25 cellular contexts compared by ENCODE assay signal in the genomic region with DNA sequence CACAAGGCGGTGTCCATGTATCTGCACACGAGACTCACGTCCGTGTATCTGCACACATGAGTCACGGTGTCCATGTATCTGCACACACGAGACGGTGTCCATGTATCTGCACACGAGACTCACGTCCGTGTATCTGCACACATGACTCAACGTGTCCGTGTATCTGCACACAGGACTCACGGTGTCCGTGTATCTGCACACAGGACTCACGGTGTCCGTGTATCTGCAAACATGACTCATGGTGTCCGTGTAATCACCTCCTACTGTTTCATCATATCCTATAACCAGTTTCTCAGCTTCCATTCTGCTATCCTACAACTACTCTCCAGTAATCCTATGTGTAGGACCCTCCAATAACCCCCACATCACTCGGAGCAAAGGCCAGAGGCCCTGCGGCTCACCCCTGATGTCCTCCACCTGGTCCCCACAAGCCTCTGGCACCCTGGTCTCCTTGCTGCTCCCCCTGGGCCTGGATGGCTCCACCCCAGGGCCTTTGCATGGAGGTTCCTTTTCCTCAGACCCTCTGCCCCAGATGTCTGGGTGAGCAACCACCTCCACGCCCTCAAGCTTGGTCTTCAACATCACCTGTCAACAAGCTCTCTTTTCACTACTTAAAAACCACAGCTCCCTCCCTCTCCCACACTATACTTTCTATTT. TPM values are rescaled to one million over a fixed set of nuclear protein-coding genes. Genes with fewer than 3 reads are reported as not detected.
A peak's percentile ranks its signal among the peaks of the same experiment; 100 is the strongest.
DNase-seq lines count a peak whose midpoint lies in the region; ATAC-seq, FAIRE-seq and TF ChIP-seq lines count a peak whose summit lies in the region.
"Had no signal": no experiment of that assay in that cellular context is flagged by ENCODE, and none has a peak within 500 bp of the region (broad histone marks: within the 10 kb centered on the region; RNA-seq: fewer than 3 reads in every experiment).

No MANE protein-coding gene starts in this region.

- H4K20me1 ChIP-seq in PC-9 (ENCODE audit: insufficient read depth): no peaks in the 10 kb centered on the region

- H3K4me3 ChIP-seq in left ventricle myocardium inferior (no peak overlapping the region), PC-9 (no peak overlapping the region), epithelial cell of esophagus (ENCODE audit: low read length) (no peak overlapping the region)
- H3K4me3 ChIP-seq: colonic mucosa had no signal

- H3K4me2 ChIP-seq in PC-9: peak overlapping the region; percentile 42

- BruUV-seq in PC-9 (replicated peaks; lab: Mats Ljungman, UMichigan): no TSS peak

- H3K9me3 ChIP-seq in left ventricle myocardium inferior (replicated peaks): no peaks in the 10 kb centered on the region
- no peaks in the 10 kb centered on the region for H3K9me3 ChIP-seq in PC-9 (ENCODE audit: insufficient read depth, low read depth)
- H3K9me3 ChIP-seq: colonic mucosa had no signal

- H3K9me2 ChIP-seq in PC-9 (ENCODE audit: insufficient read depth): no peaks in the 10 kb centered on the region

- H3K27ac ChIP-seq in left ventricle myocardium inferior (replicated peaks) (no peak overlapping the region), PC-9 (no peak overlapping the region)
- H3K27ac ChIP-seq: C4-2B, colonic mucosa had no signal

- no peaks in the 10 kb centered on the region for H3K79me2 ChIP-seq in PC-9 (ENCODE audit: low read depth)

- FAIRE-seq in urothelium cell line (lab: Jason Lieb, UNC): peak; percentile 99

- no peak for ATAC-seq in Right ventricle myocardium inferior
- ATAC-seq: activated CD8-positive, alpha-beta memory T cell treated with anti-CD3 and anti-CD28 coated beads, Interleukin-2, amount 10 ng/mL, durations not matched to agents 7 days and 5 days; naive thymus-derived CD4-positive, alpha-beta T cell; right cardiac atrium had no signal

- intact Hi-C loops in Right ventricle myocardium inferior (cut with DNase I) (no loop called here), left ventricle myocardium inferior (cut with micrococcal nuclease) (no loop called here), PC-9 (cut with micrococcal nuclease; ENCODE audit: unreplicated experiment) (no loop called here)

- DNase-seq in Right ventricle myocardium inferior (ENCODE audit: missing footprints) (peak; percentile 11), left ventricle myocardium inferior (no peak), PC-9 (no peak), epithelial cell of esophagus (ENCODE audit: low read depth) (peak; percentile 51), urothelium cell line (ENCODE audit: low spot score) (no peak), foreskin melanocyte (no peak), occipital lobe (lab: John Stamatoyannopoulos, UW) (no peak), A172 (ENCODE audit: low spot score) (no peak)
- DNase-seq: activated CD4-positive, alpha-beta T cell treated with anti-CD3 and anti-CD28 coated beads, Interleukin-2, amount 10 ng/mL, durations not matched to agents 24 days and 14 days; activated CD8-positive, alpha-beta memory T cell treated with anti-CD3 and anti-CD28 coated beads, Interleukin-2, amount 10 ng/mL, durations not matched to agents 7 days and 5 days; activated naive CD8-positive, alpha-beta T cell treated with anti-CD3 and anti-CD28 coated beads, Interleukin-2, amount 10 ng/mL, durations not matched to agents 7 days and 5 days; colonic mucosa; HCEC 1CT; KBM-7; mesendoderm; naive thymus-derived CD4-positive, alpha-beta T cell; NCI-H1694 treated with DMSO at 0.1 percent for 48 hours; NCI-H774; OCI-M1; right cardiac atrium; stimulated activated CD4-positive, alpha-beta T cell treated with anti-CD3 and anti-CD28 coated beads, Interleukin-15, amount 100 ng/mL, for 24 hours; stimulated activated CD8-positive, alpha-beta memory T cell treated with anti-CD3 and anti-CD28 coated beads, Interleukin-4, amount 100 ng/mL, for 48 hours; T-helper 1 cell had no signal

- POLR2A ChIA-PET in PC-9 (lab: Charles Lee; ENCODE audit: unreplicated experiment): no interaction called here

- H3F3A ChIP-seq in PC-9 (ENCODE audit: insufficient read depth, low read depth): peaks cover 26% of the 10 kb centered on the region

- H2AFZ ChIP-seq in PC-9: no peak overlapping the region

- H3K36me3 ChIP-seq in left ventricle myocardium inferior (no peaks in the 10 kb centered on the region), PC-9 (ENCODE audit: low read depth) (no peaks in the 10 kb centered on the region)
- H3K36me3 ChIP-seq: colonic mucosa had no signal

- H3K27me3 ChIP-seq in left ventricle myocardium inferior (ENCODE audit: low read depth): peaks cover 5% of the 10 kb centered on the region
- peaks cover 68% of the 10 kb centered on the region for H3K27me3 ChIP-seq in PC-9 (ENCODE audit: insufficient read depth, low read depth)

- CTCF ChIA-PET in PC-9 (lab: Charles Lee): no interaction called here

- H3K4me1 ChIP-seq in left ventricle myocardium inferior (peaks cover 22% of the 10 kb centered on the region), PC-9 (replicated peaks; ENCODE audit: insufficient read depth) (peaks cover 7% of the 10 kb centered on the region)

- TF ChIP-seq CTCF in left ventricle myocardium inferior (IDR thresholded peaks at IDR 0.05; ENCODE audit: borderline replicate concordance) (no peak), PC-9 (conservative IDR thresholded peaks at IDR 0.05) (no peak), epithelial cell of esophagus (IDR thresholded peaks at IDR 0.05; ENCODE audit: insufficient read depth, low read depth, low read length, missing control alignments) (no peak)

RNA-seq across cellular contexts. Expression of gene TMEM255B, which starts 2.5 kb away (rescaled TPM):
- total RNA-seq in Right ventricle myocardium inferior: 9.8 TPM
- total RNA-seq in left ventricle myocardium inferior: 7.7 TPM
- 0.53 and 0.61 TPM in 2 replicates for total RNA-seq in PC-9 (2021)
- total RNA-seq in occipital lobe: under 0.01 TPM
- 1.8 and 2.3 TPM in 2 replicates for total RNA-seq in A172 (2014; rRNA removed; shearing (Covaris generic))
- total RNA-seq: G401 had no signal

Comparison
In these comparisons a context has a peak if more than half of its experiments do, and no peak if none do; other contexts are left out.
1. DNase-seq: peak in Right ventricle myocardium inferior (single experiment) and epithelial cell of esophagus (single experiment); none in left ventricle myocardium inferior (single experiment), PC-9 (0 of 2), urothelium cell line (single experiment), foreskin melanocyte (single experiment), occipital lobe (single experiment) and A172 (single experiment).